In the genomic region with DNA sequence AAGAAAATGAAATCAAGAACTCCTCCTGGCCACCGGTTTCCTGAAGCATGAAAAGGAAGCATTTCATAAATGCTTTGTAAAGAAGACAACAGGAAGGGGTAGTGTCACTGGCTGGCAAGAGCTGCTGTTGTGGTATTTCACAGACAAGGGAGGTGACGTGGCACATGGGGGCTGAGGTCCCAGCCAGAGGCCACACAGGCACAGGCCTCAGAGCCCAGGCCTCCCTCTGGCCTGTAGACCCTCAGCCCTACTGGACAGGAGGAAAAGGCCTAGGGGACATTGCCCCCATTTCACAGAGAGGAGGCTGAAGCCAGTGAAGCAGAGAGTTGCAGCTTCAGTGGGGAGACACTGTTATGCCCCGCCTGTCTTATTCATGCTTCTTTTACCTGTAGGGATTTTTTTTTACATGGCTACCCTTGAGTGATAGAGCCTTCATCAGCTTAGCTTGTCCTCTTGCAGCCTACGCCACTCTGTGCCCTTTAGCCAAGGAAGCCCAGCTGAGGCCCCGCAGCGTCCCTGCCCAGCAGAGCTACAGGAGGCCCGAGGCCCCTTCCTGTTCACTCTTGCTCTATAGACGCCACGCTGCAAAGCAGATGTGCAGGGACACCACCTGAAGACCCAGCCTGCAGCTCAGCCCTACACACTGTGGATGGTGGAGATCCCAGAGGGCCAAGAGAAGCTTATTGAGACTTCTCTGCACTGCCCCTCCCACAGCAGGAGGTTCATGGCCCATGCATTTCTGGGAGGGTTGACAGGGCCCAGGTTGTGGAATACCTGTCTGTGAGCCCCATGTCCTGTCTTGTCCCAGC, we compare ENCODE assay signal across 8 cellular contexts. TPM values are rescaled to one million over a fixed set of nuclear protein-coding genes. Genes with fewer than 3 reads are reported as not detected.
A peak's percentile ranks its signal among the peaks of the same experiment; 100 is the strongest.
DNase-seq lines count a peak whose midpoint lies in the region; ATAC-seq, FAIRE-seq and TF ChIP-seq lines count a peak whose summit lies in the region.

No MANE protein-coding gene starts in this region.

- WGBS in adrenal gland, 4 donors = 64 to 83% (median 67%) methylated on average over 8 to 9 of the region's 9 CpGs
- WGBS in HepG2 (ENCODE audit: low lambda C conversion rate) = 75% methylated on average over 8 of the region's 9 CpGs

- intact Hi-C loops in adrenal gland (cut with DNase I) (no loop called here), HepG2 (cut with micrococcal nuclease; ENCODE audit: unreplicated experiment) (no loop called here)

- FAIRE-seq in HepG2 (lab: Jason Lieb, UNC) = no peak

- peak; percentile 57 for ATAC-seq in HG02763 (IDR thresholded peaks at IDR 0.05; ENCODE audit: unreplicated experiment)
- ATAC-seq in RWPE2 (ENCODE audit: low read depth) = no peak; the same call in 2 of the 3 replicates
- ATAC-seq in HepG2 = peak; percentile 30
- ATAC-seq in HG02938 (IDR thresholded peaks at IDR 0.05; ENCODE audit: unreplicated experiment) = no peak

- BruUV-seq in HepG2 (replicated peaks; lab: Mats Ljungman, UMichigan) = no TSS peak

- DNase-seq in GM13977 (ENCODE audit: low spot score) (peak; percentile 51), RWPE2 (ENCODE audit: low spot score) (no peak), adrenal gland (peak; percentile 37 to 78 (median 71)), HepG2 (ENCODE audit: low spot score) (no peak), type B pancreatic cell (ENCODE audit: extremely low spot score, unreplicated experiment) (no peak), DMS53 (lab: John Stamatoyannopoulos, UW) (no peak)

- POLR2A ChIA-PET in HepG2 (lab: Yijun Ruan, JAX) = interaction anchor here (0.8 to 5.2 kb wide), 11 partner anchors 10 to 49 kb away, joined by 3 to 59 read pairs (median 7); partner anchors contain the start of gene IRF1

- peak overlapping the region; percentile 40 for H3K9ac ChIP-seq in HepG2 (ENCODE audit: insufficient read depth, low read depth, low read length)

- peak overlapping the region; percentile 81 for H3K4me2 ChIP-seq in HepG2 (ENCODE audit: low read depth, low read length)

- no peaks in the 10 kb centered on the region for H3K79me2 ChIP-seq in HepG2 (ENCODE audit: insufficient read depth, low read length)

- H3K4me1 ChIP-seq in RWPE2 (ENCODE audit: insufficient read depth, poor library complexity, severe bottlenecking) = peaks cover 36% of the 10 kb centered on the region
- peaks cover 21 to 52% of the 10 kb centered on the region in 2 donors for H3K4me1 ChIP-seq in adrenal gland (replicated peaks in 1 of 2)
- H3K4me1 ChIP-seq in HepG2 (ENCODE audit: insufficient read depth, low read length) = peaks cover 71% of the 10 kb centered on the region

- H3K4me3 Mint-ChIP-seq in type B pancreatic cell = no peak overlapping the region

- H3K27ac ChIP-seq in RWPE2 (ENCODE audit: poor library complexity, severe bottlenecking) (peak overlapping the region; percentile 58), adrenal gland (peak overlapping the region in 4 of 5 donors; percentile 39 to 89 (median 65)), HepG2 (ENCODE audit: extremely low read length, insufficient read depth, low read length) (peak overlapping the region; percentile 37)

- peak overlapping the region; percentile 79 for H3K27ac Mint-ChIP-seq in type B pancreatic cell

- H3K36me3 ChIP-seq in RWPE2 (ENCODE audit: low read depth) (no peaks in the 10 kb centered on the region), adrenal gland (replicated peaks in 1 of 2) (no peaks in the 10 kb centered on the region), HepG2 (replicated peaks in 1 of 2; ENCODE audit: control insufficient read depth in 1 of 2, insufficient read depth in 2 of 2, low read length in 2 of 2) (no peaks in the 10 kb centered on the region)

- CTCF ChIA-PET in HepG2 (lab: Yijun Ruan, JAX; ENCODE audit: low intra/inter-chr PET ratio, low total read pairs) = no interaction called here

- TF ChIP-seq RAD21 in HepG2 (CRISPR knock-in tag; IDR thresholded peaks at IDR 0.05) = no peak

- no peak overlapping the region for H3K4me3 ChIP-seq in RWPE2 (ENCODE audit: severe bottlenecking)
- H3K4me3 ChIP-seq in adrenal gland = no peak overlapping the region
- peak overlapping the region in 1 of 3 experiments; percentile 9; a peak in 1 of 6 replicates for H3K4me3 ChIP-seq in HepG2 (replicated peaks in 1 of 3; ENCODE audit: insufficient read depth in 1 of 3, low read depth in 2 of 3, low read length in 3 of 3)

- no peaks in the 10 kb centered on the region for H3K9me3 Mint-ChIP-seq in type B pancreatic cell

- no peaks in the 10 kb centered on the region for H3K27me3 ChIP-seq in RWPE2 (ENCODE audit: insufficient read depth, poor library complexity, severe bottlenecking)
- no peaks in the 10 kb centered on the region for H3K27me3 ChIP-seq in adrenal gland
- H3K27me3 ChIP-seq in HepG2 (ENCODE audit: control insufficient read depth in 1 of 2, insufficient read depth in 2 of 2, low read length in 2 of 2) = no peaks in the 10 kb centered on the region; a peak in 1 of 5 replicates

- in situ Hi-C loops in GM13977 (cut with MboI; ENCODE audit: low pct_unique_long_range_greater_than_20kb, low sequenced_read_pairs, unreplicated experiment) = no loop called here
- in situ Hi-C loops in HepG2 (cut with HindIII; ENCODE audit: extremely low pct_ligation_motif_present, low pct_unique_long_range_greater_than_20kb) = no loop called here

- TF ChIP-seq CTCF in GM13977 (IDR thresholded peaks at IDR 0.05; ENCODE audit: extremely low read depth, insufficient read depth, missing control alignments) = no peak
- TF ChIP-seq CTCF in RWPE2 (IDR thresholded peaks at IDR 0.05; ENCODE audit: poor library complexity, severe bottlenecking) = no peak
- no peak for TF ChIP-seq CTCF in adrenal gland (IDR thresholded peaks at IDR 0.05)
- TF ChIP-seq CTCF in HepG2 (CRISPR knock-in tag; IDR thresholded peaks at IDR 0.05) = no peak
- no peak for TF ChIP-seq CTCF in type B pancreatic cell (conservative IDR thresholded peaks at IDR 0.05)

- TF ChIP-seq EP300 in HepG2 (IDR thresholded peaks at IDR 0.05; ENCODE audit: low read depth in 2 of 2, low read length in 2 of 2) (no peak), HepG2 (CRISPR knock-in tag; IDR thresholded peaks at IDR 0.05; ENCODE audit: borderline replicate concordance) (no peak)

- H3K36me3 Mint-ChIP-seq in type B pancreatic cell = peaks cover 3% of the 10 kb centered on the region

- TF ChIP-seq POLR2A in adrenal gland (IDR thresholded peaks at IDR 0.05) = no peak
- TF ChIP-seq POLR2A in HepG2 (IDR thresholded peaks at IDR 0.05; ENCODE audit: insufficient read depth in 1 of 2, low read depth in 2 of 2, low read length in 2 of 2) = no peak

- H4K20me1 ChIP-seq in HepG2 (ENCODE audit: insufficient read depth, low read length) = no peaks in the 10 kb centered on the region

- H3K4me1 Mint-ChIP-seq in type B pancreatic cell (ENCODE audit: unreplicated experiment) = peaks cover 20% of the 10 kb centered on the region

- H3K9me3 ChIP-seq in RWPE2 (ENCODE audit: severe bottlenecking) (no peaks in the 10 kb centered on the region), adrenal gland (replicated peaks in 1 of 3) (no peaks in the 10 kb centered on the region), HepG2 (ENCODE audit: low read length) (no peaks in the 10 kb centered on the region)

- no peaks in the 10 kb centered on the region for H3K27me3 Mint-ChIP-seq in type B pancreatic cell

- H2AFZ ChIP-seq in HepG2 (ENCODE audit: low read length) = peak overlapping the region; percentile 79

TF ChIP-seq in HepG2, 621 proteins besides CTCF, POLR2A, EP300 and RAD21 (continues in another document):
- TF ChIP-seq CREB1 (IDR thresholded peaks at IDR 0.05) (peak; percentile 12; the same call in 1 of the 2 replicates), CREB1 (CRISPR knock-in tag; IDR thresholded peaks at IDR 0.05) (no peak)

RNA-seq across cellular contexts. Expression of gene IRF1, which starts 33.8 kb away (rescaled TPM):
- total RNA-seq in adrenal gland (100 to 1,000 TPM in 1 of 8 donors, 10 to 100 TPM in 7; 12.0 to 116 (median 25.5) TPM), HepG2 (2016; rRNA removed; fragmentation: Illumina TruSeq; extraction: Trizol) (5.8 and 8.8 TPM in 2 replicates), type B pancreatic cell (ENCODE audit: low replicate concordance) (50.1 and 77.4 TPM in 2 replicates)
- polyA plus RNA-seq in adrenal gland (10 to 100 TPM in 2 of 3 donors, 1 to 10 TPM in 1; 9.0 to 20.0 (median 10.7) TPM), HepG2 (2011; rRNA removed) (4.1 and 4.4 TPM in 2 replicates)
- total RNA-seq in HepG2 (2016; cell fraction: cytosol; rRNA removed; fragmentation: Illumina TruSeq; extraction: Trizol; ENCODE audit: low read depth) = 1.2 and 1.9 TPM in 2 replicates
- 4.4 and 10.1 TPM in 2 replicates for total RNA-seq in HepG2 (2016; cell fraction: insoluble cytoplasmic fraction; rRNA removed; fragmentation: Illumina TruSeq; extraction: Trizol)
- 2.5 and 3.3 TPM in 2 replicates for total RNA-seq in HepG2 (2016; cell fraction: membrane; rRNA removed; fragmentation: Illumina TruSeq; extraction: Trizol)
- total RNA-seq in HepG2 (2016; cell fraction: nucleus; rRNA removed; fragmentation: Illumina TruSeq; extraction: Trizol) = 14.5 and 19.2 TPM in 2 replicates
- 4.7 and 4.8 TPM in 2 replicates for polyA plus RNA-seq in HepG2 (2011; cell fraction: cytosol; rRNA removed)
- 10.1 and 10.8 TPM in 2 replicates for polyA plus RNA-seq in HepG2 (2011; cell fraction: nucleus; rRNA removed)
- polyA plus RNA-seq in HepG2 (2012) = 3.4 and 4.0 TPM in 2 replicates
- polyA plus RNA-seq in HepG2 (2016; cell fraction: cytosol; fragmentation: Illumina TruSeq; extraction: Trizol; ENCODE audit: low read depth) = 0.75 and 0.77 TPM in 2 replicates
- polyA plus RNA-seq in HepG2 (2016; cell fraction: insoluble cytoplasmic fraction; fragmentation: Illumina TruSeq; extraction: Trizol; ENCODE audit: low read depth) = 5.3 and 6.8 TPM in 2 replicates
- 0.80 and 1.4 TPM in 2 replicates for polyA plus RNA-seq in HepG2 (2016; cell fraction: membrane; fragmentation: Illumina TruSeq; extraction: Trizol; ENCODE audit: low read depth)
- 8.7 and 9.9 TPM in 2 replicates for polyA plus RNA-seq in HepG2 (2016; cell fraction: nucleus; fragmentation: Illumina TruSeq; extraction: Trizol; ENCODE audit: insufficient read depth, low read depth)
- polyA minus RNA-seq in HepG2 (2011; rRNA and poly(A)+ RNA removed; ENCODE audit: low replicate concordance) = 24.0 and 36.4 TPM in 2 replicates
- polyA minus RNA-seq in HepG2 (2011; cell fraction: cytosol; rRNA and poly(A)+ RNA removed) = 4.7 and 7.5 TPM in 2 replicates
- 28.5 and 37.7 TPM in 2 replicates for polyA minus RNA-seq in HepG2 (2011; cell fraction: nucleus; rRNA and poly(A)+ RNA removed)

Comparison
In these comparisons a context has a peak if more than half of its experiments do, and no peak if none do; other contexts are left out.
1. DNase-seq: peak in GM13977 (single experiment) and adrenal gland (7 of 7); none in RWPE2 (single experiment), HepG2 (single experiment), type B pancreatic cell (single experiment) and DMS53 (single experiment).
2. ATAC-seq: peak in HG02763 (single experiment) and HepG2 (single experiment); none in RWPE2 (single experiment) and HG02938 (single experiment).
3. Peak in every context shown above with its lines, with median percentiles within 50 percentile points of each other: H3K27ac ChIP-seq.